ENCODE assay signal across 9 cellular contexts in genomic region chr7:22565315-22565811, GRCh38.
DNase-seq lines count a peak whose midpoint lies in the region; ATAC-seq and TF ChIP-seq lines count a peak whose summit lies in the region.
"Had no signal": no experiment of that assay in that cellular context is flagged by ENCODE, and none has a peak within 500 bp of the region (broad histone marks: within the 10 kb centered on the region; RNA-seq: fewer than 3 reads in every experiment).

No MANE protein-coding gene starts in this region.

- no TSS peak for BruUV-seq in PC-3 (replicated peaks; lab: Mats Ljungman, UMichigan)

- H3K27ac ChIP-seq in GM23338 (ENCODE audit: low read depth), result no peak overlapping the region
- peak overlapping the region; percentile 95 for H3K27ac ChIP-seq in PC-3 (ENCODE audit: low read length)
- H3K27ac ChIP-seq in aorta (ENCODE audit: low read depth in 1 of 2, low read length in 2 of 2), result no peak overlapping the region

- H3K27me3 Mint-ChIP-seq in GM23338 (ENCODE audit: insufficient read depth, low read depth, poor library complexity), result peaks cover 8% of the 10 kb centered on the region

- ATAC-seq in GM23338 (no peak), PC-3 (peak; percentile 16), aorta (ENCODE audit: low FRiP score) (peak; percentile 45)
- ATAC-seq: HCT116 had no signal

- CTCF ChIA-PET in PC-3 (lab: Charles Lee), result interaction anchor here (0.6 to 1.5 kb wide), 6 partner anchors 12 to 217 kb away, joined by 4 to 10 read pairs (median 6); no protein-coding TSS in a partner anchor

- H4K20me1 ChIP-seq in GM23338 (replicated peaks; ENCODE audit: insufficient read depth) (no peaks in the 10 kb centered on the region), PC-3 (ENCODE audit: low read length) (no peaks in the 10 kb centered on the region)

- H3K9me3 ChIP-seq in PC-3 (ENCODE audit: low read length), result no peaks in the 10 kb centered on the region
- no peaks in the 10 kb centered on the region for H3K9me3 ChIP-seq in aorta (ENCODE audit: control insufficient read depth, low read length)

- H3K27me3 ChIP-seq in GM23338 (ENCODE audit: insufficient read depth) (no peaks in the 10 kb centered on the region), PC-3 (ENCODE audit: low read length) (no peaks in the 10 kb centered on the region), aorta (ENCODE audit: control insufficient read depth in 1 of 2, insufficient read depth in 2 of 2, low read length in 1 of 2) (no peaks in the 10 kb centered on the region)

- H3K9me2 ChIP-seq in GM23338 (ENCODE audit: insufficient read depth), result peaks cover 7% of the 10 kb centered on the region; the same call in 1 of the 2 replicates
- no peaks in the 10 kb centered on the region for H3K9me2 ChIP-seq in PC-3 (replicated peaks; ENCODE audit: low read length)

- 39 to 47% methylated on average over 1 of the region's 1 CpG for WGBS in aorta, 2 donors

- no peak overlapping the region for H3K4me3 ChIP-seq in GM23338
- peak overlapping the region; percentile 14; the same call in 1 of the 2 replicates for H3K4me3 ChIP-seq in PC-3 (ENCODE audit: low read length)
- no peak overlapping the region for H3K4me3 ChIP-seq in aorta (ENCODE audit: low read length in 2 of 2)

- H3F3A ChIP-seq in GM23338 (replicated peaks; ENCODE audit: low read depth), result 0 out of 2 replicates have a peak, but pooled peaks cover 2% of the 10 kb centered on the region
- no peaks in the 10 kb centered on the region for H3F3A ChIP-seq in PC-3 (ENCODE audit: low read length, unreplicated experiment)

- no peak for TF ChIP-seq CTCF in GM23338 (conservative IDR thresholded peaks at IDR 0.05; ENCODE audit: low read depth in 2 of 2)
- TF ChIP-seq CTCF in PC-3 (conservative IDR thresholded peaks at IDR 0.05; ENCODE audit: low read depth, low read length), result no peak

- DNase-seq in DMS53 (lab: John Stamatoyannopoulos, UW), result peak; percentile 81
- DNase-seq in GM23338 (ENCODE audit: low spot score), result no peak
- peak; percentile 60 for DNase-seq in PC-3
- peak; percentile 98 for DNase-seq in foreskin melanocyte
- DNase-seq in aorta, result peak; percentile 56 to 73
- DNase-seq in D341Med (ENCODE audit: low spot score), result no peak
- DNase-seq in SHP77 treated with DMSO at 0.1 percent for 48 hours (lab: John Stamatoyannopoulos, UW), result no peak
- no peak for DNase-seq in NCI-H2171 (lab: John Stamatoyannopoulos, UW)

- H3K36me3 Mint-ChIP-seq in GM23338 (ENCODE audit: low read depth), result no peaks in the 10 kb centered on the region

- no peaks in the 10 kb centered on the region for H3K36me3 ChIP-seq in GM23338 (ENCODE audit: insufficient read depth)
- H3K36me3 ChIP-seq in PC-3 (ENCODE audit: low read depth, low read length), result no peaks in the 10 kb centered on the region
- H3K36me3 ChIP-seq in aorta (ENCODE audit: control insufficient read depth in 1 of 2, insufficient read depth in 2 of 2, low read length in 1 of 2), result no peaks in the 10 kb centered on the region

- H3K4me1 ChIP-seq in GM23338 (ENCODE audit: insufficient read depth), result peaks cover 44% of the 10 kb centered on the region
- H3K4me1 ChIP-seq in PC-3 (ENCODE audit: insufficient read depth, low read length), result peaks cover 76% of the 10 kb centered on the region
- peaks cover 4 to 5% of the 10 kb centered on the region in 2 donors for H3K4me1 ChIP-seq in aorta (ENCODE audit: control insufficient read depth in 1 of 2, insufficient read depth in 2 of 2, low read length in 2 of 2)

- H3K4me2 ChIP-seq in GM23338 (no peak overlapping the region), PC-3 (ENCODE audit: low read length) (peak overlapping the region; percentile 61)

- intact Hi-C loops in PC-3 (cut with micrococcal nuclease) (loop anchor here (10.0 kb wide), 1 partner anchor 289 kb away; no protein-coding TSS in a partner anchor), aorta (cut with DNase I) (loop anchor here in 1 of 2 donors (10.0 kb wide), 1 partner anchor 289 kb away; no protein-coding TSS in a partner anchor)

- H3K79me2 ChIP-seq in GM23338 (replicated peaks; ENCODE audit: insufficient read depth) (no peaks in the 10 kb centered on the region), PC-3 (ENCODE audit: low read length) (no peaks in the 10 kb centered on the region)

- POLR2A ChIA-PET in PC-3 (lab: Charles Lee; ENCODE audit: unreplicated experiment), result interaction anchor here (0.6 kb wide), 2 partner anchors 60 to 162 kb away, joined by 5 to 15 read pairs; partner anchors contain the start of gene IL6

- H2AFZ ChIP-seq in GM23338 (0 out of 2 replicates have a peak overlapping the region, but pooled peaks have one; percentile 25), PC-3 (ENCODE audit: low read length) (no peak overlapping the region)

- H3K4me3 Mint-ChIP-seq in GM23338, result no peak overlapping the region; the same call in 2 of the 3 replicates

- H3K27ac Mint-ChIP-seq in GM23338, result no peak overlapping the region; the same call in 1 of the 2 replicates

- H3K4me1 Mint-ChIP-seq in GM23338, result peaks cover 49% of the 10 kb centered on the region

- H3K9ac ChIP-seq in PC-3 (ENCODE audit: low read length), result peak overlapping the region; percentile 83

- H3K9me3 Mint-ChIP-seq in GM23338, result no peaks in the 10 kb centered on the region

TF ChIP-seq in GM23338, 12 proteins besides CTCF, POLR2A, EP300 and RAD21:
- TF ChIP-seq ETS1 (IDR thresholded peaks at IDR 0.05), result no peak
- TF ChIP-seq JUNB (IDR thresholded peaks at IDR 0.05; ENCODE audit: unreplicated experiment), result no peak

Comparison
In these comparisons a context has a peak if more than half of its experiments do, and no peak if none do; other contexts are left out.
1. DNase-seq: peak in DMS53 (single experiment), PC-3 (single experiment), foreskin melanocyte (single experiment) and aorta (2 of 2); none in GM23338 (single experiment), D341Med (single experiment), SHP77 treated with DMSO at 0.1 percent for 48 hours (single experiment) and NCI-H2171 (single experiment).